ENCODE assay signal across 8 cellular contexts in genomic region chr1:173478099-173478555, GRCh38. TPM values are rescaled to one million over a fixed set of nuclear protein-coding genes. Genes with fewer than 3 reads are reported as not detected.
DNase-seq lines count a peak whose midpoint lies in the region; ATAC-seq, FAIRE-seq and TF ChIP-seq lines count a peak whose summit lies in the region.

No MANE protein-coding gene starts in this region.

- no peak for TF ChIP-seq CTCF in BE2C (IDR thresholded peaks at IDR 0.05; ENCODE audit: low read depth, low read length)

- no peaks in the 10 kb centered on the region for H3K27me3 ChIP-seq in BE2C

- no peaks in the 10 kb centered on the region for H3K27me3 Mint-ChIP-seq in T-helper 17 cell

- H3K4me1 ChIP-seq in BE2C: peaks cover 3% of the 10 kb centered on the region; the same call in 1 of the 2 replicates

- DNase-seq in BE2C (no peak), HEK293T (ENCODE audit: extremely low spot score) (peak; percentile 48), T-helper 17 cell (no peak), mucosa of gallbladder (ENCODE audit: low spot score) (peak; percentile 42), urothelium cell line (ENCODE audit: low spot score) (peak; percentile 35)
- DNase-seq in stimulated activated CD4-positive, alpha-beta T cell treated with anti-CD3 and anti-CD28 coated beads, Interleukin-1b, Interleukin-23, amount 100 ng/mL, for 48 hours: no peak
- DNase-seq in activated effector memory CD4-positive, alpha-beta T cell treated with Interleukin-2 at 50 U/mL for 16 hours: no peak

- peak overlapping the region; percentile 89 for H3K4me3 ChIP-seq in BE2C (ENCODE audit: low read depth, low read length)

- peaks cover 48% of the 10 kb centered on the region for H3K4me1 Mint-ChIP-seq in T-helper 17 cell

- peaks cover 9% of the 10 kb centered on the region for H3K36me3 Mint-ChIP-seq in T-helper 17 cell (ENCODE audit: low read depth)

- POLR2A ChIA-PET in HEK293T (lab: Yijun Ruan, JAX): interaction anchor here (1.1 to 1.5 kb wide), 2 partner anchors 29 to 346 kb away, joined by 3 to 4 read pairs; partner anchors contain the start of genes CENPL and DARS2

- CTCF ChIA-PET in HEK293T (lab: Yijun Ruan, JAX): interaction anchor here (0.6 kb wide), 1 partner anchor 925 kb away, joined by 4 read pairs; no protein-coding TSS in a partner anchor

- ATAC-seq in T-helper 17 cell (no peak), esophagus mucosa (peak; percentile 42)

- no peaks in the 10 kb centered on the region for H3K9me3 ChIP-seq in BE2C
- H3K9me3 ChIP-seq in T-helper 17 cell (ENCODE audit: control insufficient read depth, low read length, poor library complexity, severe bottlenecking): no peaks in the 10 kb centered on the region

- FAIRE-seq in urothelium cell line (lab: Jason Lieb, UNC): no peak

- peaks cover 31% of the 10 kb centered on the region for H3K36me3 ChIP-seq in BE2C

- H3K4me3 Mint-ChIP-seq in T-helper 17 cell: peak overlapping the region; percentile 90

- peak overlapping the region; percentile 63 for H3K27ac Mint-ChIP-seq in T-helper 17 cell

TF ChIP-seq in HEK293T, 16 proteins besides CTCF, POLR2A, EP300 and RAD21:
- TF ChIP-seq HDGF (IDR thresholded peaks at IDR 0.05; ENCODE audit: borderline replicate concordance) (no peak), ZNF384 (IDR thresholded peaks at IDR 0.05) (peak; percentile 55; the same call in 1 of the 2 replicates), L3MBTL2 (conservative IDR thresholded peaks at IDR 0.05) (peak; percentile 52)

RNA-seq across cellular contexts. Expression of gene PRDX6, which starts 1.0 kb away (rescaled TPM):
- polyA plus RNA-seq in BE2C (2012; ENCODE audit: insufficient read depth, insufficient read length, low read depth): 75.3 TPM
- total RNA-seq in T-helper 17 cell: 100 to 1,000 TPM in 1 of 2 donors, 10 to 100 TPM in 1; 66.4 to 125 TPM
- 161 TPM for total RNA-seq in esophagus mucosa
- 146 TPM for total RNA-seq in mucosa of gallbladder

Comparison
In these comparisons a context has a peak if more than half of its experiments do, and no peak if none do; other contexts are left out.
1. DNase-seq: peak in HEK293T (single experiment), mucosa of gallbladder (single experiment) and urothelium cell line (single experiment); none in BE2C (single experiment), T-helper 17 cell (0 of 3), stimulated activated CD4-positive, alpha-beta T cell treated with anti-CD3 and anti-CD28 coated beads, Interleukin-1b, Interleukin-23, amount 100 ng/mL, for 48 hours (single experiment) and activated effector memory CD4-positive, alpha-beta T cell treated with Interleukin-2 at 50 U/mL for 16 hours (single experiment).